25 cellular contexts compared by ENCODE assay signal in the genomic region with DNA sequence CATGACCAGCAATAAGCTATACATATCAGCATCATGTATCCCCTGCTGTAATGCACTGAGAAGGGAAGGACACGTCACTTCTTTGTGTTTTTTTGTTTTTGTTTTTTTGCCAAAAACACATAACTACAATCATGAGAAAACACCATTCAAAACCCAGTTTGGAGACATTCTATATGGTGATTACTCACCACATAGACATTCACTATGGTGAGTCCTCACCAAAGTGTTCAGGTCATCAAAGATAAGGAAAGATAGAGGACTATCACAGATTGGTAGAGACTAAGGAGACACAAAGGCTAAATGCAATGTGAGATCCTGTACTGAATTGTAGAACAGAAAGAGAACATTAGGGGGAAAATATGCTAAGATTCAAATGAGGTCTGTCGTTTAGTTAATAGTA. TPM values are rescaled to one million over a fixed set of nuclear protein-coding genes. Genes with fewer than 3 reads are reported as not detected.
DNase-seq lines count a peak whose midpoint lies in the region; ATAC-seq, FAIRE-seq and TF ChIP-seq lines count a peak whose summit lies in the region.
"Had no signal": no experiment of that assay in that cellular context is flagged by ENCODE, and none has a peak within 500 bp of the region (broad histone marks: within the 10 kb centered on the region; RNA-seq: fewer than 3 reads in every experiment).

No MANE protein-coding gene starts in this region.

- no peaks in the 10 kb centered on the region for H3K36me3 ChIP-seq in prostate gland
- no peaks in the 10 kb centered on the region for H3K36me3 ChIP-seq in upper lobe of right lung
- H3K36me3 ChIP-seq: ascending aorta, left lung had no signal

- ATAC-seq in T-helper 17 cell (no peak), upper lobe of right lung (no peak)
- ATAC-seq: K562, left lung, right cardiac atrium had no signal

- FAIRE-seq in GM12892 (lab: Jason Lieb, UNC), result no peak
- FAIRE-seq: K562 had no signal

- peak overlapping the region; percentile 1 for H3K27ac Mint-ChIP-seq in T-helper 17 cell
- H3K27ac Mint-ChIP-seq: stimulated activated naive CD8-positive, alpha-beta T cell treated with anti-CD3 and anti-CD28 coated beads, Interleukin-15, Interleukin-2, amounts not matched to agents 100 ng/mL and 50 ng/mL, for 24 hours had no signal

- H3K9me3 ChIP-seq in T-helper 17 cell (ENCODE audit: control insufficient read depth, low read length, poor library complexity, severe bottlenecking), result no peaks in the 10 kb centered on the region
- no peaks in the 10 kb centered on the region for H3K9me3 ChIP-seq in prostate gland
- no peaks in the 10 kb centered on the region for H3K9me3 ChIP-seq in upper lobe of right lung

- TF ChIP-seq CTCF in fibroblast of mammary gland (conservative IDR thresholded peaks at IDR 0.05; ENCODE audit: control insufficient read depth, insufficient read depth, low read depth, low read length) (no peak), prostate gland (IDR thresholded peaks at IDR 0.05) (no peak), upper lobe of right lung (IDR thresholded peaks at IDR 0.05) (no peak)

- peaks cover 15% of the 10 kb centered on the region for H3K4me1 Mint-ChIP-seq in T-helper 17 cell

- H3K27me3 ChIP-seq in prostate gland (replicated peaks; ENCODE audit: insufficient read depth) (peaks cover 1% of the 10 kb centered on the region), upper lobe of right lung (no peaks in the 10 kb centered on the region)
- H3K27me3 ChIP-seq: ascending aorta had no signal

- WGBS in prostate gland, result 85% methylated on average over 2 of the region's 2 CpGs

- H3K36me3 Mint-ChIP-seq in T-helper 17 cell (ENCODE audit: low read depth), result peaks cover 7% of the 10 kb centered on the region

- H3K27ac ChIP-seq in prostate gland (no peak overlapping the region), upper lobe of right lung (no peak overlapping the region)
- H3K27ac ChIP-seq: ascending aorta, C4-2B, coronary artery, HL-60 had no signal

- intact Hi-C loops in prostate gland (cut with DNase I) (no loop called here), upper lobe of right lung (cut with DNase I) (no loop called here)

- H3K4me3 ChIP-seq in fibroblast of mammary gland (ENCODE audit: control insufficient read depth, low read depth, low read length), result no peak overlapping the region
- H3K4me3 ChIP-seq in prostate gland, result no peak overlapping the region
- H3K4me3 ChIP-seq in upper lobe of right lung, result no peak overlapping the region
- H3K4me3 ChIP-seq: ascending aorta, coronary artery, K562, left lung had no signal

- H3K4me1 ChIP-seq in prostate gland (replicated peaks), result no peaks in the 10 kb centered on the region
- H3K4me1 ChIP-seq in upper lobe of right lung, result peaks cover 13% of the 10 kb centered on the region
- H3K4me1 ChIP-seq: ascending aorta had no signal

- TF ChIP-seq POLR2A in GM12892 (IDR thresholded peaks at IDR 0.05; ENCODE audit: low read depth, low read length) (0 out of 2 replicates have a peak, but pooled peaks have one; percentile 21), prostate gland (IDR thresholded peaks at IDR 0.05) (no peak)

- no peak overlapping the region for H3K4me3 Mint-ChIP-seq in T-helper 17 cell
- H3K4me3 Mint-ChIP-seq: stimulated activated naive CD8-positive, alpha-beta T cell treated with anti-CD3 and anti-CD28 coated beads, Interleukin-15, Interleukin-2, amounts not matched to agents 100 ng/mL and 50 ng/mL, for 24 hours had no signal

- DNase-seq in A172 (ENCODE audit: low spot score), result peak; percentile 85
- DNase-seq in GM12892 (ENCODE audit: insufficient read length), result no peak
- no peak for DNase-seq in T-helper 17 cell
- DNase-seq in fibroblast of mammary gland (ENCODE audit: low read depth), result peak; percentile 47
- DNase-seq in inferior parietal cortex (ENCODE audit: extremely low spot score), result no peak
- DNase-seq in prostate gland (ENCODE audit: low spot score), result no peak
- DNase-seq in upper lobe of right lung, result no peak
- no peak for DNase-seq in NCI-H2081 (lab: John Stamatoyannopoulos, UW)
- DNase-seq: activated CD4-positive, alpha-beta T cell treated with anti-CD3 and anti-CD28 coated beads for 1 hour; activated gamma-delta T cell; DMS79; left lung; NCI-H2029 treated with DMSO at 0.1 percent for 48 hours; NCI-H526; right cardiac atrium; T1000 had no signal

- H3K27me3 Mint-ChIP-seq in T-helper 17 cell, result no peaks in the 10 kb centered on the region
- H3K27me3 Mint-ChIP-seq: stimulated activated naive CD8-positive, alpha-beta T cell treated with anti-CD3 and anti-CD28 coated beads, Interleukin-15, Interleukin-2, amounts not matched to agents 100 ng/mL and 50 ng/mL, for 24 hours had no signal

RNA-seq across cellular contexts. Expression of a gene that starts 46.7 kb away (rescaled TPM):
- 0.14 TPM in 1 of 2 replicates, not detected in the other for total RNA-seq in A172 (2014; rRNA removed; shearing (Covaris generic))
- polyA plus RNA-seq in GM12892 (2012; ENCODE audit: missing spikeins), result 45.2 TPM
- total RNA-seq in T-helper 17 cell, result 100 to 1,000 TPM; 164 to 177 TPM
- total RNA-seq in prostate gland, result 10 to 100 TPM in 1 of 2 donors, 1 to 10 TPM in 1; 3.2 to 10.4 TPM
- total RNA-seq in upper lobe of right lung, result 37.7 TPM
- total RNA-seq: H4 had no signal

RNA-seq across cellular contexts. Expression of a gene that starts 51.3 kb away (rescaled TPM):
- not detected in 2 replicates for total RNA-seq in A172 (2014; rRNA removed; shearing (Covaris generic))
- 81.7 TPM for polyA plus RNA-seq in GM12892 (2012; ENCODE audit: missing spikeins)
- total RNA-seq in T-helper 17 cell (under 1 TPM; 0.67 to 0.83 TPM), prostate gland (1 to 10 TPM in 1 of 2 donors, under 1 TPM in 1; 0.18 to 2.6 TPM), upper lobe of right lung (2.7 TPM)
- total RNA-seq: A673, H4, OCI-LY7 had no signal
- polyA plus RNA-seq: K562 had no signal

Comparison
In these comparisons a context has a peak if more than half of its experiments do, and no peak if none do; other contexts are left out.
1. DNase-seq: peak in A172 (single experiment) and fibroblast of mammary gland (single experiment); none in GM12892 (single experiment), T-helper 17 cell (0 of 3), inferior parietal cortex (single experiment), prostate gland (single experiment), upper lobe of right lung (single experiment) and NCI-H2081 (0 of 2).